ENCODE assay signal across 17 cellular contexts in the genomic region with DNA sequence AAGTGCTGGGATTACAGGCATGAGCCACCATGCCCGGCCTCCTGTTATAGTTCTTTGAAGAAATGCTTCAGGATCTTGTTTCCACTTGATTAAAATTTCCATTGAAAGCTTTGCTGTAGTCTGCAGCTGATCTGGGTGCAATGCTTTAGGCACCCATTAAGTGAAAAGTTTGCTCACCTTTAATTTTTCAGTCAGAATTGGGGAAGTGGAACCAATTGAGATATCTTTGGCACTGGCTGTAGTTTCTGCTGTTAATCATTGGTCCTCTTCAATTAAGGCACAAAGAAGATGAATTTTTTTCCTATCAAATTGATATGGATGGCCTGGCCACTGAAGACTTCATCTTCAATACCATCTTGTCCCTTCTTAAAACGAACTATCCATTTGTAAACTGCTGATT.
A peak's percentile ranks its signal among the peaks of the same experiment; 100 is the strongest.
DNase-seq lines count a peak whose midpoint lies in the region; ATAC-seq and TF ChIP-seq lines count a peak whose summit lies in the region.
"Had no signal": no experiment of that assay in that cellular context is flagged by ENCODE, and none has a peak within 500 bp of the region (broad histone marks: within the 10 kb centered on the region; RNA-seq: fewer than 3 reads in every experiment).

No MANE protein-coding gene starts in this region.

- H4K20me1 ChIP-seq in OCI-LY3 (ENCODE audit: insufficient read depth, low read length) = no peaks in the 10 kb centered on the region
- H4K20me1 ChIP-seq: BLaER1 treated with 17β-estradiol and CSF1 and Interleukin-3, amounts not matched to agents 10 nM and 100 nM had no signal

- H3K27me3 ChIP-seq in OCI-LY3 (ENCODE audit: low read depth, low read length) (no peaks in the 10 kb centered on the region), foreskin keratinocyte (no peaks in the 10 kb centered on the region)
- H3K27me3 ChIP-seq: BLaER1 treated with 17β-estradiol and CSF1 and Interleukin-3, amounts not matched to agents 10 nM and 100 nM had no signal

- H3K4me3 Mint-ChIP-seq in activated T-cell treated with anti-CD3 and anti-CD28 coated beads, Interleukin-2, amount 50 U/mL, for 24 hours = no peak overlapping the region

- H2AFZ ChIP-seq in OCI-LY3 (ENCODE audit: low read depth, low read length) = no peak overlapping the region

- H3K27me3 Mint-ChIP-seq in activated T-cell treated with anti-CD3 and anti-CD28 coated beads, Interleukin-2, amount 50 U/mL, for 24 hours = no peaks in the 10 kb centered on the region

- TF ChIP-seq CTCF in OCI-LY3 (IDR thresholded peaks at IDR 0.05; ENCODE audit: low read depth, low read length) = no peak
- no peak for TF ChIP-seq CTCF in foreskin keratinocyte (conservative IDR thresholded peaks at IDR 0.05)

- H3K36me3 Mint-ChIP-seq in activated T-cell treated with anti-CD3 and anti-CD28 coated beads, Interleukin-2, amount 50 U/mL, for 24 hours (ENCODE audit: low read depth) = no peaks in the 10 kb centered on the region

- H3K9ac ChIP-seq in OCI-LY3 (ENCODE audit: low read length) = no peak overlapping the region
- H3K9ac ChIP-seq: BLaER1 treated with 17β-estradiol and CSF1 and Interleukin-3, amounts not matched to agents 10 nM and 100 nM had no signal

- H3K9me3 ChIP-seq in OCI-LY3 (ENCODE audit: insufficient read depth, low read length) = no peaks in the 10 kb centered on the region
- H3K9me3 ChIP-seq: BLaER1 treated with 17β-estradiol and CSF1 and Interleukin-3, amounts not matched to agents 10 nM and 100 nM had no signal

- peaks cover 22% of the 10 kb centered on the region for H3K4me1 ChIP-seq in OCI-LY3 (ENCODE audit: low read length)
- H3K4me1 ChIP-seq in foreskin keratinocyte = no peaks in the 10 kb centered on the region
- H3K4me1 ChIP-seq: BLaER1 treated with 17β-estradiol and CSF1 and Interleukin-3, amounts not matched to agents 10 nM and 100 nM had no signal

- DNase-seq in activated T-cell treated with anti-CD3 and anti-CD28 coated beads, Interleukin-2, amount 50 U/mL, for 24 hours = no peak
- DNase-seq in foreskin keratinocyte (no peak), NCI-H1105 (lab: John Stamatoyannopoulos, UW) (no peak), T-helper 2 cell (no peak)
- DNase-seq: DND-41, HCEC 1CT, NCI-H1417, NCI-H1930, NCI-H2171, NCI-H446, NCI-H69, T1000 had no signal

- H3K36me3 ChIP-seq in OCI-LY3 (replicated peaks; ENCODE audit: low read depth, low read length) = no peaks in the 10 kb centered on the region
- H3K36me3 ChIP-seq: BLaER1 treated with 17β-estradiol and CSF1 and Interleukin-3, amounts not matched to agents 10 nM and 100 nM had no signal

- peaks cover 5% of the 10 kb centered on the region for H3K4me1 Mint-ChIP-seq in activated T-cell treated with anti-CD3 and anti-CD28 coated beads, Interleukin-2, amount 50 U/mL, for 24 hours (ENCODE audit: low read depth)

- no peak overlapping the region for H3K4me3 ChIP-seq in OCI-LY3 (ENCODE audit: low read length)
- H3K4me3 ChIP-seq: BLaER1 treated with 17β-estradiol and CSF1 and Interleukin-3, amounts not matched to agents 10 nM and 100 nM had no signal

- ATAC-seq in GM18511 (IDR thresholded peaks at IDR 0.05; ENCODE audit: unreplicated experiment) (peak; percentile 72), GM21381 (IDR thresholded peaks at IDR 0.05; ENCODE audit: unreplicated experiment) (peak; percentile 71), HG02981 (IDR thresholded peaks at IDR 0.05; ENCODE audit: unreplicated experiment) (peak; percentile 51), foreskin keratinocyte (no peak)

- peak overlapping the region; percentile 28 for H3K4me2 ChIP-seq in OCI-LY3 (ENCODE audit: low read length)
- H3K4me2 ChIP-seq: BLaER1 treated with 17β-estradiol and CSF1 and Interleukin-3, amounts not matched to agents 10 nM and 100 nM had no signal

- no peak overlapping the region for H3K27ac ChIP-seq in OCI-LY3 (ENCODE audit: low read length)
- H3K27ac ChIP-seq in foreskin keratinocyte = no peak overlapping the region
- H3K27ac ChIP-seq: BLaER1 treated with 17β-estradiol and CSF1 and Interleukin-3, amounts not matched to agents 10 nM and 100 nM had no signal

- H3K9me3 Mint-ChIP-seq in activated T-cell treated with anti-CD3 and anti-CD28 coated beads, Interleukin-2, amount 50 U/mL, for 24 hours = no peaks in the 10 kb centered on the region

- no peak overlapping the region for H3K27ac Mint-ChIP-seq in activated T-cell treated with anti-CD3 and anti-CD28 coated beads, Interleukin-2, amount 50 U/mL, for 24 hours

- no peaks in the 10 kb centered on the region for H3K79me2 ChIP-seq in OCI-LY3 (ENCODE audit: low read length)
